In the genomic region with DNA sequence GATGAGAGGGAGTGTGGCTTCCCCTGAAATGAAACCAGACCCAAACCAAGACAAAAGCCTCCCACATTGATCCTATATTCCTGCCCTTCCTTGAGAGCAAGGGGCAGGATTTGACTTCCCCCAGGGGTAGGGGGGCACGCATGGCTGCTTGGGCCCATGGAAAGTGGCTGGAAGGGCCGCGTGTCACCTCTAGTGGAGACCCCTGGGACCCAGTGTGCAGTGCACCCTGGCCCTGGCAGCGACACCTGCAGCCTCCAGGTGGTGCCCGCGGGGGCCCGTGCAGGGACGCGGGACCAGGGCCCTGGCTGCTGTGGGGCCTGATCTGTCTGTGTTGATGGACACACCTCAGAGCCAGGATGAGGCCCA, we compare ENCODE assay signal across 7 cellular contexts. TPM values are rescaled to one million over a fixed set of nuclear protein-coding genes. Genes with fewer than 3 reads are reported as not detected.
DNase-seq lines count a peak whose midpoint lies in the region; ATAC-seq and TF ChIP-seq lines count a peak whose summit lies in the region.

No MANE protein-coding gene starts in this region.

- H3K79me2 ChIP-seq in OCI-LY7 (ENCODE audit: insufficient read depth, low read depth, low read length) = no peaks in the 10 kb centered on the region

- H3K36me3 ChIP-seq in OCI-LY7 (ENCODE audit: insufficient read depth, low read length) = no peaks in the 10 kb centered on the region
- H3K36me3 ChIP-seq in heart left ventricle = no peaks in the 10 kb centered on the region

- TF ChIP-seq POLR2A in heart left ventricle (IDR thresholded peaks at IDR 0.05) = no peak

- H3K9me2 ChIP-seq in OCI-LY7 (ENCODE audit: insufficient read depth, low read length) = no peaks in the 10 kb centered on the region

- H3K4me3 ChIP-seq in OCI-LY7 (ENCODE audit: low read depth, low read length, poor library complexity, severe bottlenecking) (peak overlapping the region; percentile 58), heart left ventricle (peak overlapping the region in 4 of 12 donors; percentile 6 to 29 (median 10))

- CTCF ChIA-PET in OCI-LY7 (lab: Charles Lee; ENCODE audit: unreplicated experiment) = interaction anchor here (1.0 kb wide), 1 partner anchor 26 kb away, joined by 3 read pairs; no protein-coding TSS in a partner anchor

- no TSS peak for BruUV-seq in OCI-LY7 (replicated peaks; lab: Mats Ljungman, UMichigan)

- ATAC-seq in GM18868 (IDR thresholded peaks at IDR 0.05; ENCODE audit: unreplicated experiment) (peak; percentile 33), HG02678 (IDR thresholded peaks at IDR 0.05; ENCODE audit: unreplicated experiment) (peak; percentile 37), heart left ventricle (peak in 2 of 4 donors; percentile 3 to 7)

- POLR2A ChIA-PET in OCI-LY7 (lab: Charles Lee) = interaction anchor here (0.6 to 2.2 kb wide), 8 partner anchors 9 to 155 kb away, joined by 3 to 10 read pairs (median 3); a partner anchor contains a TSS

- H3K27ac ChIP-seq in OCI-LY7 (ENCODE audit: low read depth, low read length, poor library complexity, severe bottlenecking) = peak overlapping the region; percentile 75
- peak overlapping the region; percentile 89 to 96 (median 92) for H3K27ac ChIP-seq in heart left ventricle
- H3K27ac ChIP-seq in substantia nigra (ENCODE audit: low read depth, low read length, poor library complexity, severe bottlenecking) = peak overlapping the region; percentile 58

- no peaks in the 10 kb centered on the region for H4K20me1 ChIP-seq in OCI-LY7 (ENCODE audit: insufficient read depth, low read length)

- DNase-seq in OCI-LY7 (ENCODE audit: low spot score) (peak; percentile 88), heart left ventricle (peak in 1 of 5 donors; percentile 72), substantia nigra (lab: John Stamatoyannopoulos, UW) (no peak), KG1 (lab: John Stamatoyannopoulos, UW) (no peak)
- no peak for DNase-seq in activated CD4-positive, CD25-positive, alpha-beta regulatory T cell treated with anti-CD3 and anti-CD28 coated beads, Interleukin-2, amount 50 U/mL, for 72 hours

- H3K4me1 ChIP-seq in OCI-LY7 (ENCODE audit: insufficient read depth, low read length, poor library complexity, severe bottlenecking) = peaks cover 51% of the 10 kb centered on the region
- peaks cover 17 to 51% (median 27%) of the 10 kb centered on the region in 12 donors for H3K4me1 ChIP-seq in heart left ventricle

- intact Hi-C loops in OCI-LY7 (cut with micrococcal nuclease; ENCODE audit: unreplicated experiment) (loop anchor here (1.0 kb wide), 2 partner anchors 18 to 167 kb away; a partner anchor contains a TSS), heart left ventricle (cut with DNase I) (loop anchor here in 2 of 10 donors (1.0 to 2.0 kb wide), 2 partner anchors 16 to 27 kb away; no protein-coding TSS in a partner anchor)

- H3K4me2 ChIP-seq in OCI-LY7 (ENCODE audit: low read length) = peak overlapping the region; percentile 91

- no peaks in the 10 kb centered on the region for H3K27me3 ChIP-seq in heart left ventricle

- H3K9me3 ChIP-seq in OCI-LY7 (ENCODE audit: low read length) (no peaks in the 10 kb centered on the region; the same call in 1 of the 2 replicates), heart left ventricle (no peaks in the 10 kb centered on the region)

- WGBS in heart left ventricle, 4 donors = 54 to 66% (median 62%) methylated on average over 7 to 9 of the region's 9 CpGs; no CpG with 5 or more reads in 1 of the 4 donors

- peak; percentile 90 for TF ChIP-seq CTCF in OCI-LY7 (conservative IDR thresholded peaks at IDR 0.05; ENCODE audit: low read length)
- no peak for TF ChIP-seq CTCF in heart left ventricle (IDR thresholded peaks at IDR 0.05)

- H2AFZ ChIP-seq in OCI-LY7 (ENCODE audit: low read length) = peak overlapping the region; percentile 57; the same call in 1 of the 2 replicates

RNA-seq across cellular contexts. Expression of a gene that starts 18.0 kb away (rescaled TPM):
- total RNA-seq in OCI-LY7 (2014; rRNA removed; shearing (Covaris generic)) = 34.4 and 52.4 TPM in 2 replicates
- 30.4 and 34.3 TPM in 2 replicates for total RNA-seq in OCI-LY7 (2022)
- 10 to 100 TPM in 5 of 9 donors, 1 to 10 TPM in 3, under 1 TPM in 1; 1.00 to 54.0 (median 10.4) TPM for total RNA-seq in heart left ventricle
- 10 to 100 TPM; 14.5 to 24.4 TPM for polyA plus RNA-seq in heart left ventricle
